In the genomic region with DNA sequence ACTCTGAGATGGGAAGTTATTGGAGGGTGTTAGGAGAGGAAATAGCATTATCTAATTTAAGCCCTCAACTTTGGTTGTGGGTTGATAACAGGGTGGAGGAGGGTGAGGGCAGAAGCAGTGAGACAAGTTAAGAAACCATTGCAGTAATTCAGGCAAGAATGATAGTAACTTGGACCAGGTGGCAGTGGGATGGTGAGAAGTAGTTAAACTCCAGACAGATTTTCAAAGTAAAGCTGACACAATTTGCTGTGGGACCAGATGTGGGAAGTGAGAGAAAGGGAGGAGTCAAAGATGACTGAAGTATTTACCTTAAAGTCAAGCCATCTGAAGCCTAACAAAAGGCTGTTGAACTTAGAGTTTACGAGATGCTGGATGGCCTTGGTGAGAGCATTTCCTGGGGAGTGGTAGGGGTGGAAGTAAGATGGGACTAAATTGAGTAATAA, we compare ENCODE assay signal across 11 cellular contexts.
DNase-seq lines count a peak whose midpoint lies in the region; ATAC-seq and TF ChIP-seq lines count a peak whose summit lies in the region.
"Had no signal": no experiment of that assay in that cellular context is flagged by ENCODE, and none has a peak within 500 bp of the region (broad histone marks: within the 10 kb centered on the region; RNA-seq: fewer than 3 reads in every experiment).

No MANE protein-coding gene starts in this region.

- H3K27me3 Mint-ChIP-seq in activated CD8-positive, alpha-beta T cell treated with anti-CD3 and anti-CD28 coated beads for 36 hours = no peaks in the 10 kb centered on the region
- H3K27me3 Mint-ChIP-seq in activated CD8-positive, alpha-beta T cell treated with anti-CD3 and anti-CD28 coated beads, Interleukin-2, amount 10 ng/mL, durations not matched to agents 7 days and 5 days (ENCODE audit: low read depth) = no peaks in the 10 kb centered on the region
- H3K27me3 Mint-ChIP-seq in H9 (ENCODE audit: low read depth) = no peaks in the 10 kb centered on the region

- no peaks in the 10 kb centered on the region for H3K27me3 ChIP-seq in mesenchymal stem cell (ENCODE audit: control insufficient read depth in 1 of 2, insufficient read depth in 1 of 2, low read length in 2 of 2)
- no peaks in the 10 kb centered on the region for H3K27me3 ChIP-seq in H9 (ENCODE audit: insufficient read depth, low read length)
- H3K27me3 ChIP-seq: esophagus squamous epithelium had no signal

- H3K27ac ChIP-seq in mesenchymal stem cell (ENCODE audit: low read length, poor library complexity, severe bottlenecking) (no peak overlapping the region), H9 (ENCODE audit: insufficient read length, low read depth, low read length) (no peak overlapping the region), coronary artery (no peak overlapping the region)
- H3K27ac ChIP-seq: esophagus squamous epithelium had no signal

- H3K4ac ChIP-seq in mesenchymal stem cell (ENCODE audit: low read depth in 1 of 2, low read length in 2 of 2) (no peak overlapping the region), H9 (ENCODE audit: low read depth, low read length) (no peak overlapping the region)

- no peak overlapping the region for H3T11ph ChIP-seq in H9 (ENCODE audit: low read length)

- H3K36me3 Mint-ChIP-seq in activated CD8-positive, alpha-beta T cell treated with anti-CD3 and anti-CD28 coated beads for 36 hours (ENCODE audit: low read depth) = no peaks in the 10 kb centered on the region
- no peaks in the 10 kb centered on the region for H3K36me3 Mint-ChIP-seq in activated CD8-positive, alpha-beta T cell treated with anti-CD3 and anti-CD28 coated beads, Interleukin-2, amount 10 ng/mL, durations not matched to agents 7 days and 5 days (ENCODE audit: low read depth)
- H3K36me3 Mint-ChIP-seq in H9 (ENCODE audit: insufficient read depth in 1 of 3, low read depth in 3 of 3) = no peaks in the 10 kb centered on the region

- no peak for ATAC-seq in activated CD8-positive, alpha-beta T cell treated with anti-CD3 and anti-CD28 coated beads for 36 hours
- ATAC-seq in activated CD8-positive, alpha-beta T cell treated with anti-CD3 and anti-CD28 coated beads, Interleukin-2, amount 10 ng/mL, durations not matched to agents 7 days and 5 days = no peak
- ATAC-seq in GM21717 (IDR thresholded peaks at IDR 0.05; ENCODE audit: unreplicated experiment) = peak; percentile 55
- peak; percentile 27 for ATAC-seq in HG03469 (IDR thresholded peaks at IDR 0.05; ENCODE audit: unreplicated experiment)

- no peak overlapping the region for H3K56ac ChIP-seq in H9 (ENCODE audit: insufficient read length, low read depth, low read length)

- H3K4me3 ChIP-seq in mesenchymal stem cell (ENCODE audit: insufficient read depth in 1 of 2, low read depth in 1 of 2, low read length in 2 of 2) (no peak overlapping the region), coronary artery (no peak overlapping the region)
- H3K4me3 ChIP-seq: esophagus squamous epithelium, lung had no signal

- CTCF ChIA-PET in activated CD8-positive, alpha-beta T cell treated with anti-CD3 and anti-CD28 coated beads for 36 hours (lab: Charles Lee) = interaction anchor here (0.9 kb wide), 1 partner anchor 125 kb away, joined by 3 read pairs; no protein-coding TSS in a partner anchor
- CTCF ChIA-PET in activated CD8-positive, alpha-beta T cell treated with anti-CD3 and anti-CD28 coated beads, Interleukin-2, amount 10 ng/mL, durations not matched to agents 7 days and 5 days (lab: Charles Lee) = interaction anchor here (1.0 kb wide), 1 partner anchor 9 kb away, joined by 3 read pairs; no protein-coding TSS in a partner anchor

- POLR2A ChIA-PET in activated CD8-positive, alpha-beta T cell treated with anti-CD3 and anti-CD28 coated beads for 36 hours (lab: Charles Lee) = no interaction called here
- POLR2A ChIA-PET in activated CD8-positive, alpha-beta T cell treated with anti-CD3 and anti-CD28 coated beads, Interleukin-2, amount 10 ng/mL, durations not matched to agents 7 days and 5 days (lab: Charles Lee) = no interaction called here

- peak overlapping the region; percentile 66 to 94 for H2BK12ac ChIP-seq in mesenchymal stem cell (ENCODE audit: low read length in 2 of 2)
- no peak overlapping the region for H2BK12ac ChIP-seq in H9 (ENCODE audit: insufficient read length, low read depth, low read length)

- H2AK5ac ChIP-seq in mesenchymal stem cell (ENCODE audit: low read length, severe bottlenecking) = no peak overlapping the region
- H2AK5ac ChIP-seq in H9 (ENCODE audit: insufficient read length, low read length) = no peak overlapping the region

- H3K27ac Mint-ChIP-seq in activated CD8-positive, alpha-beta T cell treated with anti-CD3 and anti-CD28 coated beads for 36 hours = peak overlapping the region; percentile 65
- no peak overlapping the region for H3K27ac Mint-ChIP-seq in activated CD8-positive, alpha-beta T cell treated with anti-CD3 and anti-CD28 coated beads, Interleukin-2, amount 10 ng/mL, durations not matched to agents 7 days and 5 days
- no peak overlapping the region for H3K27ac Mint-ChIP-seq in H9

- no peaks in the 10 kb centered on the region for H4K20me1 ChIP-seq in H9 (ENCODE audit: control insufficient read depth, insufficient read depth, insufficient read length)

- H3K9ac ChIP-seq in mesenchymal stem cell (ENCODE audit: low read length) = no peak overlapping the region
- H3K9ac ChIP-seq in H9 (ENCODE audit: extremely low read depth, insufficient read length, low read length) = no peak overlapping the region

- TF ChIP-seq CTCF in activated CD8-positive, alpha-beta T cell treated with anti-CD3 and anti-CD28 coated beads for 36 hours (IDR thresholded peaks at IDR 0.05) = no peak
- TF ChIP-seq CTCF in H9 (conservative IDR thresholded peaks at IDR 0.05) (no peak), coronary artery (IDR thresholded peaks at IDR 0.05) (no peak)

- no peaks in the 10 kb centered on the region for H3K79me1 ChIP-seq in mesenchymal stem cell (replicated peaks; ENCODE audit: low read length, poor library complexity, severe bottlenecking)
- no peaks in the 10 kb centered on the region for H3K79me1 ChIP-seq in H9 (ENCODE audit: insufficient read depth, low read depth, low read length, poor library complexity, severe bottlenecking)

- peaks cover 4% of the 10 kb centered on the region for H3K4me1 ChIP-seq in mesenchymal stem cell (ENCODE audit: control insufficient read depth, insufficient read depth, low read depth, low read length)
- H3K4me1 ChIP-seq in H9 (ENCODE audit: insufficient read depth, low read length) = peaks cover 2% of the 10 kb centered on the region; the same call in 1 of the 2 replicates

- H3K36me3 ChIP-seq in mesenchymal stem cell (ENCODE audit: control insufficient read depth in 1 of 2, insufficient read depth in 2 of 2, low read depth in 1 of 2, low read length in 2 of 2) = no peaks in the 10 kb centered on the region
- H3K36me3 ChIP-seq: esophagus squamous epithelium had no signal

- no peak overlapping the region for H4K5ac ChIP-seq in H9 (ENCODE audit: insufficient read length, low read depth, low read length)

- 57% methylated on average over 1 of the region's 1 CpG for WGBS in mesenchymal stem cell
- WGBS in H9 (ENCODE audit: extremely low coverage, insufficient read length, low lambda C conversion rate) = no CpG with 5 or more reads among the region's 1 CpG

- DNase-seq in activated CD8-positive, alpha-beta T cell treated with anti-CD3 and anti-CD28 coated beads for 36 hours = no peak
- no peak for DNase-seq in activated CD8-positive, alpha-beta T cell treated with anti-CD3 and anti-CD28 coated beads, Interleukin-2, amount 10 ng/mL, durations not matched to agents 7 days and 5 days
- DNase-seq in mesenchymal stem cell (no peak), H9 (no peak), coronary artery (ENCODE audit: low spot score) (no peak), iPS-NIHi11 (ENCODE audit: low spot score) (no peak)
- DNase-seq: esophagus squamous epithelium, SW 1271 had no signal

- intact Hi-C loops in activated CD8-positive, alpha-beta T cell treated with anti-CD3 and anti-CD28 coated beads for 36 hours (cut with micrococcal nuclease) = no loop called here

- H3K18ac ChIP-seq in mesenchymal stem cell (ENCODE audit: low read depth in 1 of 2, low read length in 2 of 2) (peak overlapping the region in 1 of 2 experiments; percentile 77), H9 (ENCODE audit: insufficient read length, low read depth, low read length) (no peak overlapping the region)

- H2BK120ac ChIP-seq in mesenchymal stem cell (ENCODE audit: low read depth, low read length) (no peak overlapping the region), H9 (ENCODE audit: low read depth, low read length, poor library complexity, severe bottlenecking) (no peak overlapping the region)

- H2BK20ac ChIP-seq in H9 (ENCODE audit: low read depth, low read length, poor library complexity, severe bottlenecking) = no peak overlapping the region

- no peaks in the 10 kb centered on the region for H3K79me2 ChIP-seq in H9 (ENCODE audit: insufficient read depth, low read length)

- no peaks in the 10 kb centered on the region for H3K9me3 Mint-ChIP-seq in activated CD8-positive, alpha-beta T cell treated with anti-CD3 and anti-CD28 coated beads for 36 hours
- H3K9me3 Mint-ChIP-seq in activated CD8-positive, alpha-beta T cell treated with anti-CD3 and anti-CD28 coated beads, Interleukin-2, amount 10 ng/mL, durations not matched to agents 7 days and 5 days (ENCODE audit: insufficient read depth) = no peaks in the 10 kb centered on the region
- H3K9me3 Mint-ChIP-seq in H9 = no peaks in the 10 kb centered on the region

- H3K4me2 ChIP-seq in mesenchymal stem cell (ENCODE audit: low read length, poor library complexity, severe bottlenecking) (no peak overlapping the region), H9 (ENCODE audit: insufficient read depth, insufficient read length, low read length) (no peak overlapping the region)

- H3K4me3 Mint-ChIP-seq in activated CD8-positive, alpha-beta T cell treated with anti-CD3 and anti-CD28 coated beads for 36 hours = no peak overlapping the region
- no peak overlapping the region for H3K4me3 Mint-ChIP-seq in activated CD8-positive, alpha-beta T cell treated with anti-CD3 and anti-CD28 coated beads, Interleukin-2, amount 10 ng/mL, durations not matched to agents 7 days and 5 days
- H3K4me3 Mint-ChIP-seq in H9 = no peak overlapping the region

- peak overlapping the region; percentile 46 for H2BK15ac ChIP-seq in mesenchymal stem cell (ENCODE audit: low read depth, poor library complexity, severe bottlenecking)
- no peak overlapping the region for H2BK15ac ChIP-seq in H9 (ENCODE audit: low read depth, low read length)

- H2BK5ac ChIP-seq in mesenchymal stem cell (ENCODE audit: low read depth, low read length, poor library complexity, severe bottlenecking) (no peak overlapping the region), H9 (ENCODE audit: insufficient read length, low read length) (no peak overlapping the region)

- H4K8ac ChIP-seq in mesenchymal stem cell (ENCODE audit: low read length) (peak overlapping the region; percentile 38), H9 (replicated peaks; ENCODE audit: insufficient read length, low read depth, low read length) (no peak overlapping the region)

- no peak overlapping the region for H3K23ac ChIP-seq in mesenchymal stem cell (ENCODE audit: low read length in 2 of 2)
- H3K23ac ChIP-seq in H9 (ENCODE audit: insufficient read length, low read depth, low read length) = no peak overlapping the region

- H4K91ac ChIP-seq in mesenchymal stem cell (ENCODE audit: low read length) = peak overlapping the region; percentile 54
- H4K91ac ChIP-seq in H9 (ENCODE audit: insufficient read length, low read depth, low read length) = no peak overlapping the region

- H2AFZ ChIP-seq in mesenchymal stem cell (ENCODE audit: low read depth, low read length) (no peak overlapping the region), H9 (ENCODE audit: low read length) (no peak overlapping the region)

- H3K14ac ChIP-seq in mesenchymal stem cell (ENCODE audit: low read length in 2 of 2) = no peak overlapping the region
- no peak overlapping the region for H3K14ac ChIP-seq in H9 (ENCODE audit: insufficient read depth, low read length)

- H3K4me1 Mint-ChIP-seq in activated CD8-positive, alpha-beta T cell treated with anti-CD3 and anti-CD28 coated beads for 36 hours (ENCODE audit: low read depth) = peaks cover 49% of the 10 kb centered on the region
- H3K4me1 Mint-ChIP-seq in activated CD8-positive, alpha-beta T cell treated with anti-CD3 and anti-CD28 coated beads, Interleukin-2, amount 10 ng/mL, durations not matched to agents 7 days and 5 days (ENCODE audit: low read depth) = peaks cover 48% of the 10 kb centered on the region
- peaks cover 26 to 29% of the 10 kb centered on the region in 2 experiments for H3K4me1 Mint-ChIP-seq in H9

- no peaks in the 10 kb centered on the region for H3K23me2 ChIP-seq in H9 (ENCODE audit: insufficient read length, low read depth, low read length, poor library complexity, severe bottlenecking)

- no peaks in the 10 kb centered on the region for H3K9me3 ChIP-seq in mesenchymal stem cell (ENCODE audit: control insufficient read depth, low read length)
- no peaks in the 10 kb centered on the region for H3K9me3 ChIP-seq in H9 (ENCODE audit: control insufficient read depth, low read depth, low read length)
- H3K9me3 ChIP-seq: esophagus squamous epithelium had no signal

Comparison
In these comparisons a context has a peak if more than half of its experiments do, and no peak if none do; other contexts are left out.
1. ATAC-seq: peak in GM21717 (single experiment) and HG03469 (single experiment); none in activated CD8-positive, alpha-beta T cell treated with anti-CD3 and anti-CD28 coated beads for 36 hours (single experiment) and activated CD8-positive, alpha-beta T cell treated with anti-CD3 and anti-CD28 coated beads, Interleukin-2, amount 10 ng/mL, durations not matched to agents 7 days and 5 days (single experiment).